8 cellular contexts compared by ENCODE assay signal in genomic region chr4:16026155-16026761, GRCh38. TPM values are rescaled to one million over a fixed set of nuclear protein-coding genes. Genes with fewer than 3 reads are reported as not detected.
DNase-seq lines count a peak whose midpoint lies in the region; ATAC-seq and TF ChIP-seq lines count a peak whose summit lies in the region.

No MANE protein-coding gene starts in this region.

- no peak overlapping the region for H3K4me3 ChIP-seq in breast epithelium

- H3K36me3 ChIP-seq in breast epithelium: no peaks in the 10 kb centered on the region

- DNase-seq in COR-L47 (lab: John Stamatoyannopoulos, UW) (peak; percentile 41), NCI-H2196 treated with DMSO at 0.1 percent for 48 hours (lab: John Stamatoyannopoulos, UW; ENCODE audit: unreplicated experiment) (peak; percentile 20), breast epithelium (ENCODE audit: low spot score in 2 of 2) (no peak), left lobe of liver (ENCODE audit: low spot score) (no peak), activated gamma-delta T cell (lab: John Stamatoyannopoulos, UW) (no peak)

- no peaks in the 10 kb centered on the region for H3K27me3 ChIP-seq in breast epithelium

- no peaks in the 10 kb centered on the region for H3K4me1 ChIP-seq in breast epithelium

- ATAC-seq in GM18868 (IDR thresholded peaks at IDR 0.05; ENCODE audit: unreplicated experiment): peak; percentile 74
- peak; percentile 83 for ATAC-seq in left lobe of liver
- ATAC-seq in GM18517 (IDR thresholded peaks at IDR 0.05; ENCODE audit: unreplicated experiment): no peak
- ATAC-seq in GM18511 (IDR thresholded peaks at IDR 0.05; ENCODE audit: unreplicated experiment): no peak

- intact Hi-C loops in breast epithelium (cut with DNase I; ENCODE audit: low total_unique reads): no loop called here

- no peak for TF ChIP-seq POLR2A in breast epithelium (IDR thresholded peaks at IDR 0.05)

- TF ChIP-seq CTCF in breast epithelium (IDR thresholded peaks at IDR 0.05): peak; percentile 52 to 87 (median 85)

- H3K27ac ChIP-seq in breast epithelium: no peak overlapping the region

- no peaks in the 10 kb centered on the region for H3K9me3 ChIP-seq in breast epithelium

RNA-seq across cellular contexts. Expression of gene PROM1, which starts 57.6 kb away (rescaled TPM):
- total RNA-seq in breast epithelium: 100 to 1,000 TPM in 1 of 3 donors, 10 to 100 TPM in 1, under 1 TPM in 1; 0.64 to 106 (median 40.0) TPM
- 1.3 TPM for total RNA-seq in left lobe of liver

Comparison
In these comparisons a context has a peak if more than half of its experiments do, and no peak if none do; other contexts are left out.
1. DNase-seq: peak in COR-L47 (single experiment) and NCI-H2196 treated with DMSO at 0.1 percent for 48 hours (single experiment); none in breast epithelium (0 of 2), left lobe of liver (single experiment) and activated gamma-delta T cell (single experiment).
2. ATAC-seq: peak in GM18868 (single experiment) and left lobe of liver (single experiment); none in GM18517 (single experiment) and GM18511 (single experiment).